19 cellular contexts compared by ENCODE assay signal in the genomic region with DNA sequence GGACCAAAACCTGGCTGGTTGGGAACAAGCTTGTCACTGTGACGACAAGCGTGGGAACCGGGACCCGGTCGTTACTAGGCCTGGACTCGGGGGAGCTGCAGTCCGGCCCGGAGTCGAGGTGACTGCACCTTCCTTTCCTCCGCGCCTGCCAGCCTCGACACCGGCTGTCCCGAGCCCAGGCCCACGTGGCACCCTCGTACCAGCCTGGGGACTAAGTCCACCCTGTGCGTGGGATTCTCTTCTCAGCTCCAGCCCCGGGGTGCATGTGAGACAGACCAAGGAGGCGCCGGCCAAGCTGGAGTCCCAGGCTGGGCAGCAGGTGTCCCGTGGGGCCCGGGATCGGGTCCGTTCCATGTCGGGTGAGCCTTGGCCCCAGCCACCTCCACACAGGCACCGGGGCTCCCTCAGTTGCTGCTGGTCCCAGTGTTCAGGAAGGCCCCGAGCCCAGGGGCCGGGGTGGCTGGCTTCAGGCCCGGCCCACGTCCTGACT. TPM values are rescaled to one million over a fixed set of nuclear protein-coding genes. Genes with fewer than 3 reads are reported as not detected.
DNase-seq lines count a peak whose midpoint lies in the region; FAIRE-seq and TF ChIP-seq lines count a peak whose summit lies in the region.
"Had no signal": no experiment of that assay in that cellular context is flagged by ENCODE, and none has a peak within 500 bp of the region (broad histone marks: within the 10 kb centered on the region; RNA-seq: fewer than 3 reads in every experiment).

No MANE protein-coding gene starts in this region.

- peak overlapping the region; percentile 21 for H3K27ac ChIP-seq in AG04450 (ENCODE audit: low read depth, low read length)
- H3K27ac ChIP-seq in RWPE1 = peak overlapping the region; percentile 17; the same call in 1 of the 2 replicates
- H3K27ac ChIP-seq in keratinocyte (ENCODE audit: control insufficient read depth, insufficient read depth, low read length) = no peak overlapping the region
- H3K27ac ChIP-seq: GM23248 had no signal

- DNase-seq in AG04450 (ENCODE audit: low read depth, low spot score) (no peak), RWPE1 (ENCODE audit: low spot score) (no peak), keratinocyte (ENCODE audit: low read depth, low spot score) (no peak), foreskin melanocyte (no peak), COLO829 (ENCODE audit: low spot score) (no peak)
- DNase-seq: 8988T; CD8-positive, alpha-beta T cell; COR-L47; DMS 273 treated with DMSO at 0.1 percent for 48 hours; DMS53; DND-41; EL; GM23248; HCEC 1CT; IMR-90 had no signal

- no peaks in the 10 kb centered on the region for H3K79me2 ChIP-seq in keratinocyte (ENCODE audit: control insufficient read depth, insufficient read depth, low read length)

- H3K4me1 ChIP-seq in keratinocyte (ENCODE audit: control insufficient read depth, extremely low read depth, insufficient read depth, low read length) = peaks cover 15% of the 10 kb centered on the region

- no peak overlapping the region for H2AFZ ChIP-seq in keratinocyte (ENCODE audit: control insufficient read depth, low read length)
- H2AFZ ChIP-seq: GM23248 had no signal

- H3K4me3 ChIP-seq in AG04450 (ENCODE audit: low read depth, low read length) (no peak overlapping the region), keratinocyte (ENCODE audit: control insufficient read depth in 2 of 3, extremely low read depth in 1 of 3, insufficient read depth in 2 of 3, low read depth in 1 of 3, low read length in 3 of 3) (no peak overlapping the region)
- H3K4me3 ChIP-seq: BLaER1 treated with 17β-estradiol and CSF1 and Interleukin-3, amounts not matched to agents 10 nM and 100 nM; GM23248; K562 had no signal

- H3K9me3 ChIP-seq in AG04450 (ENCODE audit: control insufficient read depth, insufficient read depth, low read length) (no peaks in the 10 kb centered on the region; the same call in 1 of the 2 replicates), keratinocyte (ENCODE audit: control insufficient read depth, low read depth, low read length) (no peaks in the 10 kb centered on the region)
- H3K9me3 ChIP-seq: BLaER1 treated with 17β-estradiol and CSF1 and Interleukin-3, amounts not matched to agents 10 nM and 100 nM had no signal

- H3K9ac ChIP-seq in keratinocyte (ENCODE audit: control insufficient read depth, extremely low read depth, insufficient read depth, low read length) = no peak overlapping the region
- H3K9ac ChIP-seq: GM23248 had no signal

- no peak for FAIRE-seq in keratinocyte (lab: Jason Lieb, UNC)
- FAIRE-seq: GM12891, GM19239, K562 had no signal

- no peak for TF ChIP-seq CTCF in AG04450 (IDR thresholded peaks at IDR 0.05; ENCODE audit: low read depth, low read length)
- TF ChIP-seq CTCF in RWPE1 (conservative IDR thresholded peaks at IDR 0.05; ENCODE audit: low read depth) = no peak
- TF ChIP-seq CTCF in keratinocyte (optimal IDR thresholded peaks at IDR 0.05 in 1 of 3, IDR thresholded peaks at IDR 0.05 in 1 of 3, conservative IDR thresholded peaks at IDR 0.05 in 1 of 3; ENCODE audit: extremely low read depth in 1 of 3, insufficient read depth in 2 of 3, low read length in 3 of 3) = no peak

- POLR2A ChIA-PET in AG04450 (lab: Yijun Ruan, JAX) = interaction anchor here (1.2 kb wide), 1 partner anchor 76 kb away, joined by 4 read pairs; the partner anchor contains the start of gene TRAF7
- POLR2A ChIA-PET in RWPE1 (lab: Yijun Ruan, JAX; ENCODE audit: low non-redundant PET) = no interaction called here

- H3K27me3 ChIP-seq in AG04450 (ENCODE audit: control insufficient read depth, insufficient read depth, low read length) = no peaks in the 10 kb centered on the region
- no peaks in the 10 kb centered on the region for H3K27me3 ChIP-seq in keratinocyte (ENCODE audit: control insufficient read depth, extremely low read depth, insufficient read depth, low read length)
- H3K27me3 ChIP-seq: BLaER1 treated with 17β-estradiol and CSF1 and Interleukin-3, amounts not matched to agents 10 nM and 100 nM had no signal

- dilution Hi-C loops in keratinocyte (cut with MboI; ENCODE audit: extremely low pct_ligation_motif_present, low sequenced_read_pairs) = no loop called here

- CTCF ChIA-PET in AG04450 (lab: Charles Lee) (interaction anchor here (0.5 kb wide), 1 partner anchor 57 kb away, joined by 4 read pairs; no protein-coding TSS in a partner anchor), RWPE1 (lab: Yijun Ruan, JAX) (no interaction called here)

- no peaks in the 10 kb centered on the region for H4K20me1 ChIP-seq in keratinocyte (ENCODE audit: control insufficient read depth, extremely low read depth, insufficient read depth, low read length)

- H3K36me3 ChIP-seq in keratinocyte (ENCODE audit: control insufficient read depth in 2 of 2, extremely low read depth in 1 of 2, insufficient read depth in 2 of 2, low read length in 2 of 2) = peaks cover 27 to 31% of the 10 kb centered on the region in 2 experiments

- no peaks in the 10 kb centered on the region for H3K9me1 ChIP-seq in keratinocyte (ENCODE audit: control insufficient read depth, extremely low read depth, insufficient read depth, low read length)

- peak overlapping the region; percentile 49 for H3K4me2 ChIP-seq in keratinocyte (ENCODE audit: control insufficient read depth, extremely low read depth, insufficient read depth, low read depth, low read length)

RNA-seq across cellular contexts. Expression of gene TSC2, which starts 31.6 kb away (rescaled TPM):
- 35.9 and 42.2 TPM in 2 replicates for polyA plus RNA-seq in AG04450 (2011; rRNA removed)
- polyA minus RNA-seq in AG04450 (2011; rRNA and poly(A)+ RNA removed) = 67.9 and 99.1 TPM in 2 replicates
- 22.6 to 28.8 TPM (median 23.3 TPM) in 3 replicates for polyA plus RNA-seq in keratinocyte
- polyA plus RNA-seq in keratinocyte (2011; ENCODE audit: low read depth) = 92.2 TPM
- 19.2 and 33.9 TPM in 2 replicates for polyA plus RNA-seq in keratinocyte (2011; cell fraction: cytosol; rRNA removed)
- 84.1 and 102 TPM in 2 replicates for polyA plus RNA-seq in keratinocyte (2011; cell fraction: nucleus; rRNA removed)
- polyA plus RNA-seq in keratinocyte (2012; ENCODE audit: low replicate concordance) = 39.4 and 44.8 TPM in 2 replicates
- 57.4 to 178 TPM (median 59.4 TPM) in 3 replicates for polyA minus RNA-seq in keratinocyte
- 62.2 TPM for polyA minus RNA-seq in keratinocyte (2011; cell fraction: cytosol; rRNA and poly(A)+ RNA removed)
- 68.1 and 70.6 TPM in 2 replicates for polyA minus RNA-seq in keratinocyte (2011; cell fraction: nucleus; rRNA and poly(A)+ RNA removed)

RNA-seq across cellular contexts. Expression of gene NTHL1, which starts 31.7 kb away (rescaled TPM):
- 10.7 and 14.5 TPM in 2 replicates for polyA plus RNA-seq in AG04450 (2011; rRNA removed)
- polyA minus RNA-seq in AG04450 (2011; rRNA and poly(A)+ RNA removed) = 4.3 and 4.7 TPM in 2 replicates
- 8.5 to 16.0 TPM (median 10.9 TPM) in 3 replicates for polyA plus RNA-seq in keratinocyte
- 7.0 TPM for polyA plus RNA-seq in keratinocyte (2011; ENCODE audit: low read depth)
- 6.1 and 16.9 TPM in 2 replicates for polyA plus RNA-seq in keratinocyte (2011; cell fraction: cytosol; rRNA removed)
- 9.7 and 14.1 TPM in 2 replicates for polyA plus RNA-seq in keratinocyte (2011; cell fraction: nucleus; rRNA removed)
- polyA plus RNA-seq in keratinocyte (2012; ENCODE audit: low replicate concordance) = 4.8 and 18.1 TPM in 2 replicates
- 8.6 to 10.6 TPM (median 9.2 TPM) in 3 replicates for polyA minus RNA-seq in keratinocyte
- polyA minus RNA-seq in keratinocyte (2011; cell fraction: cytosol; rRNA and poly(A)+ RNA removed) = 24.7 TPM
- polyA minus RNA-seq in keratinocyte (2011; cell fraction: nucleus; rRNA and poly(A)+ RNA removed) = 5.4 and 9.2 TPM in 2 replicates

RNA-seq across cellular contexts. Expression of gene NHERF2, which starts 52.7 kb away (rescaled TPM):
- 16.7 and 23.5 TPM in 2 replicates for polyA plus RNA-seq in AG04450 (2011; rRNA removed)
- polyA minus RNA-seq in AG04450 (2011; rRNA and poly(A)+ RNA removed) = 6.3 and 6.5 TPM in 2 replicates
- polyA plus RNA-seq in keratinocyte = 5.9 to 10.1 TPM (median 9.0 TPM) in 3 replicates
- polyA plus RNA-seq in keratinocyte (2011; ENCODE audit: low read depth) = 5.4 TPM
- 8.1 and 26.7 TPM in 2 replicates for polyA plus RNA-seq in keratinocyte (2011; cell fraction: cytosol; rRNA removed)
- polyA plus RNA-seq in keratinocyte (2011; cell fraction: nucleus; rRNA removed) = 7.5 and 11.2 TPM in 2 replicates
- polyA plus RNA-seq in keratinocyte (2012; ENCODE audit: low replicate concordance) = 8.2 and 19.8 TPM in 2 replicates
- 3.3 to 14.2 TPM (median 4.8 TPM) in 3 replicates for polyA minus RNA-seq in keratinocyte
- polyA minus RNA-seq in keratinocyte (2011; cell fraction: cytosol; rRNA and poly(A)+ RNA removed) = 21.1 TPM
- 3.4 and 4.9 TPM in 2 replicates for polyA minus RNA-seq in keratinocyte (2011; cell fraction: nucleus; rRNA and poly(A)+ RNA removed)

RNA-seq across cellular contexts. Expression of gene PKD1, which starts 56.3 kb away (rescaled TPM):
- polyA plus RNA-seq in AG04450 (2011; rRNA removed) (16.1 and 21.7 TPM in 2 replicates), keratinocyte (10.6 to 22.9 TPM (median 16.4 TPM) in 3 replicates)
- polyA minus RNA-seq in AG04450 (2011; rRNA and poly(A)+ RNA removed) = 29.0 and 29.3 TPM in 2 replicates
- 11.0 TPM for polyA plus RNA-seq in keratinocyte (2011; ENCODE audit: low read depth)
- 3.8 and 11.5 TPM in 2 replicates for polyA plus RNA-seq in keratinocyte (2011; cell fraction: cytosol; rRNA removed)
- 104 and 139 TPM in 2 replicates for polyA plus RNA-seq in keratinocyte (2011; cell fraction: nucleus; rRNA removed)
- 19.6 and 30.4 TPM in 2 replicates for polyA plus RNA-seq in keratinocyte (2012; ENCODE audit: low replicate concordance)
- 39.6 to 62.5 TPM (median 40.9 TPM) in 3 replicates for polyA minus RNA-seq in keratinocyte
- polyA minus RNA-seq in keratinocyte (2011; cell fraction: cytosol; rRNA and poly(A)+ RNA removed) = 57.4 TPM
- 139 and 161 TPM in 2 replicates for polyA minus RNA-seq in keratinocyte (2011; cell fraction: nucleus; rRNA and poly(A)+ RNA removed)

RNA-seq across cellular contexts. Expression of gene NPW, which starts 59.8 kb away (rescaled TPM):
- polyA plus RNA-seq in AG04450 (2011; rRNA removed) (0.66 and 0.94 TPM in 2 replicates), keratinocyte (0.23 TPM in 1 of 3 replicates, not detected in the others)
- not detected in 2 replicates for polyA minus RNA-seq in AG04450 (2011; rRNA and poly(A)+ RNA removed)
- not detected for polyA plus RNA-seq in keratinocyte (2011; ENCODE audit: low read depth)
- polyA plus RNA-seq in keratinocyte (2011; cell fraction: cytosol; rRNA removed) = 0.13 TPM in 1 of 2 replicates, not detected in the other
- polyA plus RNA-seq in keratinocyte (2011; cell fraction: nucleus; rRNA removed) = 0.31 TPM in 1 of 2 replicates, not detected in the other
- 0.30 and 0.65 TPM in 2 replicates for polyA plus RNA-seq in keratinocyte (2012; ENCODE audit: low replicate concordance)
- not detected in 3 replicates for polyA minus RNA-seq in keratinocyte
- polyA minus RNA-seq in keratinocyte (2011; cell fraction: cytosol; rRNA and poly(A)+ RNA removed) = not detected
- not detected in 2 replicates for polyA minus RNA-seq in keratinocyte (2011; cell fraction: nucleus; rRNA and poly(A)+ RNA removed)
